8 cellular contexts compared by ENCODE assay signal in the genomic region with DNA sequence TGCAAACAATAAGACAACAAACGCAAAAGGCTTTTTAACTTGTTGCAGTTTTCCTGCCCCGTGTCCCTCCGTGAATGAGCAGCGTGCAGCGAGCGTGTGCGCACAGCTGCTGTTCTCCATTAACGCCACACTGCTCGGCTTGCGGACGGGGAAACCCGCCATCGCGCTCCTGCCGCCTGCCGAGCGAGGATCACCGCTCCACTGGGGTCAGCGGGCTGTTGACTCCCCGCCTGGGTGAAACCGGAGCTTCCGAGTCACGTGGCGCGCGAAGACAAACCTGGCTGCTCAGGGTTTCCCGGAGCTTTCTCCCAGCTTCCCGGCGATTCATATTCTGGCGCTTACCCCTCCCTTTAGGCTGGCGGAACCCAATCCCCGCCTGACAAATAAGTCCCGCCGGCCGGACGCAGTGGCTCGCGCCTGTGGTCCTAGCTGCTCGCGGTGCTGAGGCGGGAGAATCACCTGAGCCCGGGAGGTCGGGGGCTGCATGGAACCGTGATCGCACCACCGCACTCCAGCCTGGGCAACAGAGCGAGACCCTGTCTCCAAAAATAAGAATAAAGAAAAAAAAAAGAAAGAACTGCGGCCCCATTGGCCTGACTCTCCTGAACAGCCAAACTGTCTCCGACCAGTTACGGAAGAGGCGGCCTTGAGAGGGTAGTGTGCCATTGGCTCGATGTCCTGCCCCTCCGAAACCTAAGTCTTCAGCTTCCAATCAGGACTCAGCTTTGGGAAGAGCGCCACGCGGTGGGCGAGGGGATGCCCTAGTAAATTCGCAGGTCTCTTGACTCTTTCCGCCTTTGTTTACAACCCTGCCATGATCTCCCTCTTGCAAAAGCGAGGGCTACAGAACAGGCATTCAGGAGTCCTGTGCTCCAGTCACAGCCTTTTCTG. TPM values are rescaled to one million over a fixed set of nuclear protein-coding genes. Genes with fewer than 3 reads are reported as not detected.
DNase-seq lines count a peak whose midpoint lies in the region; ATAC-seq and TF ChIP-seq lines count a peak whose summit lies in the region.

A gene with protein sequence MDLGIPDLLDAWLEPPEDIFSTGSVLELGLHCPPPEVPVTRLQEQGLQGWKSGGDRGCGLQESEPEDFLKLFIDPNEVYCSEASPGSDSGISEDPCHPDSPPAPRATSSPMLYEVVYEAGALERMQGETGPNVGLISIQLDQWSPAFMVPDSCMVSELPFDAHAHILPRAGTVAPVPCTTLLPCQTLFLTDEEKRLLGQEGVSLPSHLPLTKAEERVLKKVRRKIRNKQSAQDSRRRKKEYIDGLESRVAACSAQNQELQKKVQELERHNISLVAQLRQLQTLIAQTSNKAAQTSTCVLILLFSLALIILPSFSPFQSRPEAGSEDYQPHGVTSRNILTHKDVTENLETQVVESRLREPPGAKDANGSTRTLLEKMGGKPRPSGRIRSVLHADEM (plus strand): TSS at position 794 of the 891 bp plus-strand sequence. CDS start 624 bp downstream, outside the sequence.

- no peak for TF ChIP-seq EP300 in esophagus muscularis mucosa (IDR thresholded peaks at IDR 0.05)

- peaks cover 56% of the 10 kb centered on the region for H3K79me2 ChIP-seq in DND-41 (ENCODE audit: insufficient read depth, low read length)
- peaks cover 48% of the 10 kb centered on the region for H3K79me2 ChIP-seq in PC-3 (ENCODE audit: low read length)

- DNase-seq in DND-41 (peak; percentile 95), KBM-7 (peak; percentile 98), PC-3 (peak; percentile 98), esophagus muscularis mucosa (ENCODE audit: extremely low spot score) (peak; percentile 98)
- peak; percentile 85 to 88 for DNase-seq in activated T-cell treated with anti-CD3 and anti-CD28 coated beads, Interleukin-2, amount 50 U/mL, for 48 hours

- no peaks in the 10 kb centered on the region for H4K20me1 ChIP-seq in DND-41 (ENCODE audit: insufficient read depth, low read length)
- no peaks in the 10 kb centered on the region for H4K20me1 ChIP-seq in PC-3 (ENCODE audit: low read length)

- H3K4me2 ChIP-seq in DND-41 (ENCODE audit: insufficient read depth, low read length) (peak within 1 kb of the TSS; percentile 93), PC-3 (ENCODE audit: low read length) (peak within 1 kb of the TSS; percentile 93)

- 0% methylated on average over 34 of the region's 60 CpGs for WGBS in esophagus muscularis mucosa

- H3K36me3 ChIP-seq in DND-41 (ENCODE audit: insufficient read depth, low read length) = no peaks in the 10 kb centered on the region; the same call in 1 of the 2 replicates
- H3K36me3 ChIP-seq in PC-3 (ENCODE audit: low read depth, low read length) = no peaks in the 10 kb centered on the region
- H3K36me3 ChIP-seq in esophagus muscularis mucosa = no peaks in the 10 kb centered on the region
- no peaks in the 10 kb centered on the region for H3K36me3 ChIP-seq in muscle layer of duodenum (ENCODE audit: control insufficient read depth in 1 of 2, insufficient read depth in 2 of 2, low read length in 2 of 2)

- H3K27me3 Mint-ChIP-seq in stimulated activated memory B cell treated with anti-CD40 and anti-IgM and Interleukin-4, amounts not matched to agents 10 μg/mL and 1 μg/mL and 100 μg/mL, for 72 hours = no peaks in the 10 kb centered on the region

- peaks cover 60% of the 10 kb centered on the region for H3K4me1 Mint-ChIP-seq in stimulated activated memory B cell treated with anti-CD40 and anti-IgM and Interleukin-4, amounts not matched to agents 10 μg/mL and 1 μg/mL and 100 μg/mL, for 72 hours

- H3K4me3 ChIP-seq in DND-41 (ENCODE audit: low read depth in 1 of 2, low read length in 2 of 2) = peak within 1 kb of the TSS; percentile 65 to 81
- H3K4me3 ChIP-seq in PC-3 (ENCODE audit: low read length) = peak within 1 kb of the TSS; percentile 71
- peak within 1 kb of the TSS; percentile 57 to 69 (median 66) for H3K4me3 ChIP-seq in esophagus muscularis mucosa
- peak within 1 kb of the TSS; percentile 65 to 82 for H3K4me3 ChIP-seq in muscle layer of duodenum (ENCODE audit: low read depth in 1 of 2, low read length in 2 of 2)

- BruUV-seq in PC-3 (replicated peaks; lab: Mats Ljungman, UMichigan) = TSS peak; percentile 18

- H3K27ac ChIP-seq in DND-41 (ENCODE audit: low read length) (peak within 1 kb of the TSS; percentile 92), PC-3 (ENCODE audit: low read length) (peak within 1 kb of the TSS; percentile 81), esophagus muscularis mucosa (replicated peaks in 1 of 4) (peak within 1 kb of the TSS; percentile 89 to 92 (median 90)), muscle layer of duodenum (ENCODE audit: low read length) (peak within 1 kb of the TSS; percentile 90)

- H3K9me3 ChIP-seq in DND-41 (ENCODE audit: insufficient read depth, low read length, severe bottlenecking) = no peaks in the 10 kb centered on the region
- H3K9me3 ChIP-seq in PC-3 (ENCODE audit: low read length) = no peaks in the 10 kb centered on the region
- no peaks in the 10 kb centered on the region for H3K9me3 ChIP-seq in esophagus muscularis mucosa
- no peaks in the 10 kb centered on the region for H3K9me3 ChIP-seq in muscle layer of duodenum (ENCODE audit: control insufficient read depth in 1 of 2, low read length in 2 of 2)

- no peak for TF ChIP-seq POLR2A in esophagus muscularis mucosa (IDR thresholded peaks at IDR 0.05; ENCODE audit: low read depth)

- H3K4me1 ChIP-seq in DND-41 (ENCODE audit: insufficient read depth, low read length) (peaks cover 65% of the 10 kb centered on the region), PC-3 (ENCODE audit: insufficient read depth, low read length) (peaks cover 31% of the 10 kb centered on the region), esophagus muscularis mucosa (peaks cover 28 to 51% (median 48%) of the 10 kb centered on the region in 4 donors), muscle layer of duodenum (ENCODE audit: control insufficient read depth in 1 of 2, insufficient read depth in 2 of 2, low read length in 2 of 2) (peaks cover 11 to 27% of the 10 kb centered on the region in 2 donors)

- H3K27ac Mint-ChIP-seq in stimulated activated memory B cell treated with anti-CD40 and anti-IgM and Interleukin-4, amounts not matched to agents 10 μg/mL and 1 μg/mL and 100 μg/mL, for 72 hours = peak within 1 kb of the TSS; percentile 99

- in situ Hi-C loops in KBM-7 (cut with MboI; ENCODE audit: low pct_unique_long_range_greater_than_20kb, low sequenced_read_pairs) = loop anchor here (25.0 kb wide), 2 partner anchors 155 to 430 kb away; a partner anchor contains a TSS

- no peaks in the 10 kb centered on the region for H3K9me3 Mint-ChIP-seq in stimulated activated memory B cell treated with anti-CD40 and anti-IgM and Interleukin-4, amounts not matched to agents 10 μg/mL and 1 μg/mL and 100 μg/mL, for 72 hours

- intact Hi-C loops in PC-3 (cut with micrococcal nuclease) (loop anchor here (1.0 kb wide), 1 partner anchor 19 kb away; a partner anchor contains a TSS), esophagus muscularis mucosa (cut with DNase I) (no loop called here)

- POLR2A ChIA-PET in PC-3 (lab: Charles Lee; ENCODE audit: unreplicated experiment) = interaction anchor here (0.6 to 2.2 kb wide), 6 partner anchors 10 to 1930 kb away, joined by 3 to 13 read pairs (median 4); a partner anchor contains a TSS

- peak; percentile 88 for ATAC-seq in DND-41 (ENCODE audit: insufficient read depth, low read depth)
- ATAC-seq in GM21723 (IDR thresholded peaks at IDR 0.05; ENCODE audit: unreplicated experiment) = peak; percentile 64
- ATAC-seq in PC-3 = peak; percentile 68
- ATAC-seq in stimulated activated memory B cell treated with anti-CD40 and anti-IgM and Interleukin-4, amounts not matched to agents 10 μg/mL and 1 μg/mL and 100 μg/mL, for 72 hours = peak; percentile 95

- H3K9me2 ChIP-seq in PC-3 (replicated peaks; ENCODE audit: low read length) = no peaks in the 10 kb centered on the region

- H3K27me3 ChIP-seq in DND-41 (ENCODE audit: insufficient read depth, low read length, poor library complexity) (no peaks in the 10 kb centered on the region), PC-3 (ENCODE audit: low read length) (no peaks in the 10 kb centered on the region), esophagus muscularis mucosa (no peaks in the 10 kb centered on the region), muscle layer of duodenum (ENCODE audit: low read depth, low read length) (no peaks in the 10 kb centered on the region)

- peak within 1 kb of the TSS; percentile 69 for H3K9ac ChIP-seq in DND-41 (ENCODE audit: low read depth, low read length)
- H3K9ac ChIP-seq in PC-3 (ENCODE audit: low read length) = peak within 1 kb of the TSS; percentile 77

- peak within 1 kb of the TSS; percentile 100 for H3K4me3 Mint-ChIP-seq in stimulated activated memory B cell treated with anti-CD40 and anti-IgM and Interleukin-4, amounts not matched to agents 10 μg/mL and 1 μg/mL and 100 μg/mL, for 72 hours

- CTCF ChIA-PET in PC-3 (lab: Charles Lee) = interaction anchor here (0.5 to 1.6 kb wide), 3 partner anchors 10 to 38 kb away, joined by 3 to 7 read pairs (median 5); a partner anchor contains a TSS

- TF ChIP-seq CTCF in DND-41 (IDR thresholded peaks at IDR 0.05; ENCODE audit: borderline replicate concordance, extremely low read depth, low read length, poor library complexity, severe bottlenecking) (peak; percentile 72), PC-3 (conservative IDR thresholded peaks at IDR 0.05; ENCODE audit: low read depth, low read length) (peak; percentile 55), esophagus muscularis mucosa (IDR thresholded peaks at IDR 0.05) (peak; percentile 31 to 49 (median 37))

- H3F3A ChIP-seq in PC-3 (ENCODE audit: low read length, unreplicated experiment) = no peaks in the 10 kb centered on the region

- H3K36me3 Mint-ChIP-seq in stimulated activated memory B cell treated with anti-CD40 and anti-IgM and Interleukin-4, amounts not matched to agents 10 μg/mL and 1 μg/mL and 100 μg/mL, for 72 hours = peaks cover 2% of the 10 kb centered on the region

- peak within 1 kb of the TSS; percentile 85 for H2AFZ ChIP-seq in DND-41 (ENCODE audit: low read depth, low read length)
- peak within 1 kb of the TSS; percentile 80 for H2AFZ ChIP-seq in PC-3 (ENCODE audit: low read length)

RNA-seq across cellular contexts. Expression of the gene that starts here (rescaled TPM):
- 22.9 and 28.7 TPM in 2 replicates for total RNA-seq in PC-3 (2014; rRNA removed)
- 1 to 10 TPM; 2.9 to 7.6 (median 6.8) TPM for total RNA-seq in esophagus muscularis mucosa

Comparison
In these comparisons a context has a peak if more than half of its experiments do, and no peak if none do; other contexts are left out.
1. Peak in every context shown above with its lines: DNase-seq, ATAC-seq, H3K4me3 ChIP-seq and H3K27ac ChIP-seq.